10 cellular contexts compared by ENCODE assay signal in the genomic region with DNA sequence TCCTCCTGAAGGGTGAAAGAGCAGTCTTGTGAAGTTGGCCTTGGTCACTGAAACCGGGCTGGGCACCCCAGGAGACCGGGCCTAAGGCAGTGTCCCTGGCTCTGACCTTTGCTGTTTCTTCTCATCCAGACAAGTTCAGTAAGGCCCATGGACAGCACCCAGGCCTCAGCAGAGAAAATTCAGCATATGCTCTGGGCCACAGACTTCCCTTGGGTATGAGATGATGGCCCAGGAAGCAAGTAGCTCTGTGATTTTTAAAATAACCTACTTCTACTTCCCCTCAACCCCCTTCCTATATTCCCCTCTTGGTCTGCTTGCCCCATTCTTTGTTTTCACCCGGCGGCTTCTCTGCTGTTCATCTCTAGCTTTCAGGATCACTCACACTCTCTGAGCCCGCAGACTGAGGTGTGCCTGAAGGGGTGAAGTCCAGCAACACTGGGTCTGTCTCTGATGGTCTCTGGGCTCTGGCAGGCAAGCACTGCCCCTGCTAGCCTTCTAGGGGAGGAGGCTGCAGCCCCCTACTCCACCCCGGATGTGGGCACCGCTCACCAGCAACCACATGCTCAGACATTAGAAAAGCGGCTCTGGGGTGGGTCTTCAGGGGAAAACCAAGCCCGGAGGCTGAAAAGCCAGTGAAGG. TPM values are rescaled to one million over a fixed set of nuclear protein-coding genes. Genes with fewer than 3 reads are reported as not detected.
DNase-seq lines count a peak whose midpoint lies in the region; ATAC-seq and TF ChIP-seq lines count a peak whose summit lies in the region.
"Had no signal": no experiment of that assay in that cellular context is flagged by ENCODE, and none has a peak within 500 bp of the region (broad histone marks: within the 10 kb centered on the region; RNA-seq: fewer than 3 reads in every experiment).

No MANE protein-coding gene starts in this region.

- no peak overlapping the region for H3K27ac ChIP-seq in dorsolateral prefrontal cortex

- H3K27ac Mint-ChIP-seq in stimulated activated effector memory CD8-positive, alpha-beta T cell treated with anti-CD3 and anti-CD28 coated beads, Interleukin-12 subunit alpha, Interleukin-12 subunit beta, amount 100 ng/mL, for 72 hours = no peak overlapping the region
- no peak overlapping the region for H3K27ac Mint-ChIP-seq in nephron progenitor cell

- peak overlapping the region; percentile 33 for H3K4me3 Mint-ChIP-seq in stimulated activated effector memory CD8-positive, alpha-beta T cell treated with anti-CD3 and anti-CD28 coated beads, Interleukin-12 subunit alpha, Interleukin-12 subunit beta, amount 100 ng/mL, for 72 hours
- no peak overlapping the region for H3K4me3 Mint-ChIP-seq in nephron progenitor cell
- H3K4me3 Mint-ChIP-seq: CD14-positive monocyte had no signal

- no peaks in the 10 kb centered on the region for H3K9me3 Mint-ChIP-seq in stimulated activated effector memory CD8-positive, alpha-beta T cell treated with anti-CD3 and anti-CD28 coated beads, Interleukin-12 subunit alpha, Interleukin-12 subunit beta, amount 100 ng/mL, for 72 hours
- H3K9me3 Mint-ChIP-seq in nephron progenitor cell = no peaks in the 10 kb centered on the region

- H3K27me3 ChIP-seq in dorsolateral prefrontal cortex = peaks cover 0 to 32% (median 18%) of the 10 kb centered on the region in 45 donors

- H3K27me3 Mint-ChIP-seq in nephron progenitor cell (ENCODE audit: low read depth, poor library complexity) = peaks cover 14% of the 10 kb centered on the region

- H3K36me3 Mint-ChIP-seq in stimulated activated effector memory CD8-positive, alpha-beta T cell treated with anti-CD3 and anti-CD28 coated beads, Interleukin-12 subunit alpha, Interleukin-12 subunit beta, amount 100 ng/mL, for 72 hours = no peaks in the 10 kb centered on the region
- peaks cover 4% of the 10 kb centered on the region for H3K36me3 Mint-ChIP-seq in nephron progenitor cell (ENCODE audit: low read depth)

- intact Hi-C loops in dorsolateral prefrontal cortex (cut with DNase I) = no loop called here

- peaks cover 63% of the 10 kb centered on the region for H3K4me1 Mint-ChIP-seq in stimulated activated effector memory CD8-positive, alpha-beta T cell treated with anti-CD3 and anti-CD28 coated beads, Interleukin-12 subunit alpha, Interleukin-12 subunit beta, amount 100 ng/mL, for 72 hours
- peaks cover 41% of the 10 kb centered on the region for H3K4me1 Mint-ChIP-seq in nephron progenitor cell

- TF ChIP-seq CTCF in dorsolateral prefrontal cortex (IDR thresholded peaks at IDR 0.05 in 54 of 56, conservative IDR thresholded peaks at IDR 0.05 in 2 of 56; ENCODE audit: low read depth in 1 of 56, partially characterized antibody in 56 of 56) (no peak), nephron progenitor cell (IDR thresholded peaks at IDR 0.05) (no peak)

- ATAC-seq in GM21717 (IDR thresholded peaks at IDR 0.05; ENCODE audit: unreplicated experiment) = peak; percentile 64
- ATAC-seq in HG03565 (IDR thresholded peaks at IDR 0.05; ENCODE audit: unreplicated experiment) = peak; percentile 37
- ATAC-seq in stimulated activated effector memory CD8-positive, alpha-beta T cell treated with anti-CD3 and anti-CD28 coated beads, Interleukin-12 subunit alpha, Interleukin-12 subunit beta, amount 100 ng/mL, for 72 hours = peak; percentile 87

- H3K4me3 ChIP-seq in dorsolateral prefrontal cortex = no peak overlapping the region
- H3K4me3 ChIP-seq: skin epidermis had no signal

- DNase-seq in activated effector memory CD4-positive, alpha-beta T cell treated with Interleukin-2 at 50 U/mL for 16 hours = peak; percentile 35
- no peak for DNase-seq in activated effector memory CD4-positive, alpha-beta T cell treated with anti-CD3 and anti-CD28 coated beads, Interleukin-2, amount 50 U/mL, for 16 hours
- DNase-seq in stimulated activated effector memory CD8-positive, alpha-beta T cell treated with anti-CD3 and anti-CD28 coated beads, Interleukin-12 subunit alpha, Interleukin-12 subunit beta, amount 100 ng/mL, for 72 hours (ENCODE audit: low spot score in 2 of 2) = peak in 1 of 2 donors; percentile 81
- DNase-seq in NCI-H774 (lab: John Stamatoyannopoulos, UW) (no peak), dorsolateral prefrontal cortex (no peak), nephron progenitor cell (no peak)

RNA-seq across cellular contexts. Expression of gene GPR25, which starts 2.9 kb away (rescaled TPM):
- total RNA-seq in dorsolateral prefrontal cortex = under 1 TPM in 4 of 120 experiments, not detected in 116; 0.46 to 0.87 (median 0.57) TPM

RNA-seq across cellular contexts. Expression of gene INAVA, which starts 24.8 kb away (rescaled TPM):
- total RNA-seq in dorsolateral prefrontal cortex = 1 to 10 TPM in 98 of 120 experiments, under 1 TPM in 22; 0.41 to 4.8 (median 1.7) TPM

Comparison
In these comparisons a context has a peak if more than half of its experiments do, and no peak if none do; other contexts are left out.
1. ATAC-seq: peak in every context shown above with its lines; median percentile 87 in stimulated activated effector memory CD8-positive, alpha-beta T cell treated with anti-CD3 and anti-CD28 coated beads, Interleukin-12 subunit alpha, Interleukin-12 subunit beta, amount 100 ng/mL, for 72 hours; 64 in GM21717; 37 in HG03565.